Comparison of ENCODE assay signal across 8 cellular contexts in genomic region chr16:67150833-67151396, GRCh38. TPM values are rescaled to one million over a fixed set of nuclear protein-coding genes. Genes with fewer than 3 reads are reported as not detected.
A peak's percentile ranks its signal among the peaks of the same experiment; 100 is the strongest.
DNase-seq lines count a peak whose midpoint lies in the region; ATAC-seq and TF ChIP-seq lines count a peak whose summit lies in the region.

TSS of gene B3GNT9 (minus strand) at chr16:67150998. CDS start at chr16:67150485, 513 bp downstream.

- no peak within 1 kb of the TSS for H3K27ac ChIP-seq in SU-DHL-6 (ENCODE audit: low read depth, low read length)
- peak within 1 kb of the TSS; percentile 51 for H3K27ac ChIP-seq in duodenal mucosa (ENCODE audit: low read depth, low read length)
- peak within 1 kb of the TSS; percentile 26 to 54 (median 40) for H3K27ac ChIP-seq in right lobe of liver
- no peak within 1 kb of the TSS for H3K27ac ChIP-seq in subcutaneous abdominal adipose tissue (ENCODE audit: low read depth, low read length)

- H3K36me3 ChIP-seq in SU-DHL-6 (ENCODE audit: low read length) (no peaks in the 10 kb centered on the region), duodenal mucosa (ENCODE audit: control insufficient read depth in 1 of 2, insufficient read depth in 2 of 2, low read length in 2 of 2) (peaks cover 4 to 30% of the 10 kb centered on the region in 2 donors), right lobe of liver (peaks cover 0 to 27% (median 12%) of the 10 kb centered on the region in 4 donors), subcutaneous abdominal adipose tissue (ENCODE audit: control insufficient read depth in 5 of 5, insufficient read depth in 5 of 5, low read length in 5 of 5) (peaks cover 0 to 35% (median 28%) of the 10 kb centered on the region in 5 donors)

- no peaks in the 10 kb centered on the region for H3K9me3 ChIP-seq in SU-DHL-6 (ENCODE audit: insufficient read depth, low read length)
- H3K9me3 ChIP-seq in duodenal mucosa (ENCODE audit: control insufficient read depth in 1 of 2, low read length in 2 of 2): no peaks in the 10 kb centered on the region
- H3K9me3 ChIP-seq in right lobe of liver: no peaks in the 10 kb centered on the region
- no peaks in the 10 kb centered on the region for H3K9me3 ChIP-seq in subcutaneous abdominal adipose tissue (ENCODE audit: control insufficient read depth in 5 of 5, low read length in 5 of 5)

- 4% methylated on average over 14 of the region's 34 CpGs for WGBS in right lobe of liver (ENCODE audit: insufficient coverage, low coverage, low lambda C conversion rate, missing lambda C conversion rate)

- H3K9ac ChIP-seq in SU-DHL-6 (ENCODE audit: low read length): peak within 1 kb of the TSS; percentile 14; the same call in 1 of the 2 replicates
- peak within 1 kb of the TSS; percentile 51 to 58 for H3K9ac ChIP-seq in duodenal mucosa (ENCODE audit: low read depth in 1 of 2, low read length in 2 of 2)
- peak within 1 kb of the TSS in 3 of 5 donors; percentile 29 to 72 (median 32) for H3K9ac ChIP-seq in subcutaneous abdominal adipose tissue (ENCODE audit: low read length in 5 of 5)

- no peaks in the 10 kb centered on the region for H3F3A ChIP-seq in SU-DHL-6 (ENCODE audit: insufficient read depth)

- no peak for TF ChIP-seq POLR2A in right lobe of liver (IDR thresholded peaks at IDR 0.05)

- in situ Hi-C loops in GM13977 (cut with MboI; ENCODE audit: low pct_unique_long_range_greater_than_20kb, low sequenced_read_pairs, unreplicated experiment): loop anchor here (10.0 kb wide), 1 partner anchor 136 kb away; no protein-coding TSS in a partner anchor

- H3K4me1 ChIP-seq in duodenal mucosa (ENCODE audit: control insufficient read depth in 1 of 2, insufficient read depth in 2 of 2, low read length in 2 of 2): peaks cover 6 to 18% of the 10 kb centered on the region in 2 donors
- peaks cover 0 to 27% (median 2%) of the 10 kb centered on the region in 4 donors for H3K4me1 ChIP-seq in right lobe of liver
- H3K4me1 ChIP-seq in subcutaneous abdominal adipose tissue (ENCODE audit: control insufficient read depth in 5 of 5, insufficient read depth in 5 of 5, low read length in 5 of 5): peaks cover 0 to 27% (median 19%) of the 10 kb centered on the region in 5 donors

- H4K20me1 ChIP-seq in SU-DHL-6 (ENCODE audit: low read depth, low read length): no peaks in the 10 kb centered on the region

- ATAC-seq in HG03135 (IDR thresholded peaks at IDR 0.05; ENCODE audit: unreplicated experiment) (peak; percentile 48), right lobe of liver (peak; percentile 45 to 57 (median 50)), HG03457 (IDR thresholded peaks at IDR 0.05; ENCODE audit: unreplicated experiment) (no peak)

- H2AFZ ChIP-seq in SU-DHL-6 (ENCODE audit: low read depth, low read length, severe bottlenecking): no peak within 1 kb of the TSS

- no peaks in the 10 kb centered on the region for H3K9me2 ChIP-seq in SU-DHL-6 (replicated peaks; ENCODE audit: insufficient read depth, low read length)

- no peak for TF ChIP-seq CTCF in GM13977 (IDR thresholded peaks at IDR 0.05; ENCODE audit: extremely low read depth, insufficient read depth, missing control alignments)
- TF ChIP-seq CTCF in SU-DHL-6 (IDR thresholded peaks at IDR 0.05; ENCODE audit: insufficient read depth, low read length, poor library complexity, severe bottlenecking): no peak
- no peak for TF ChIP-seq CTCF in right lobe of liver (IDR thresholded peaks at IDR 0.05)

- H3K27me3 ChIP-seq in SU-DHL-6 (ENCODE audit: low read length) (no peaks in the 10 kb centered on the region), duodenal mucosa (ENCODE audit: control insufficient read depth in 1 of 2, insufficient read depth in 2 of 2, low read length in 2 of 2) (no peaks in the 10 kb centered on the region), right lobe of liver (no peaks in the 10 kb centered on the region), subcutaneous abdominal adipose tissue (ENCODE audit: control insufficient read depth in 5 of 5, insufficient read depth in 4 of 5, low read length in 5 of 5) (no peaks in the 10 kb centered on the region)

- peak within 1 kb of the TSS; percentile 13 for H3K4me3 ChIP-seq in SU-DHL-6 (ENCODE audit: insufficient read depth, low read length, poor library complexity, severe bottlenecking)
- H3K4me3 ChIP-seq in duodenal mucosa (ENCODE audit: low read depth in 1 of 2, low read length in 2 of 2): peak within 1 kb of the TSS; percentile 59 to 73
- peak within 1 kb of the TSS; percentile 47 to 54 (median 48) for H3K4me3 ChIP-seq in right lobe of liver
- H3K4me3 ChIP-seq in subcutaneous abdominal adipose tissue (ENCODE audit: low read depth in 1 of 5, low read length in 5 of 5): peak within 1 kb of the TSS; percentile 58 to 81 (median 71)

- H3K4me2 ChIP-seq in SU-DHL-6 (ENCODE audit: low read depth, low read length, poor library complexity, severe bottlenecking): peak within 1 kb of the TSS; percentile 39

- intact Hi-C loops in right lobe of liver (cut with DNase I): loop anchor here (10.0 kb wide), 3 partner anchors 46 to 176 kb away; partner anchors contain the start of gene PHAF1 (in 1 of the 2)

- peak; percentile 93 for DNase-seq in AG08395 (ENCODE audit: low spot score)
- peak; percentile 88 for DNase-seq in GM13977 (ENCODE audit: low spot score)
- peak in 2 of 3 donors; percentile 70 to 73 for DNase-seq in right lobe of liver

- no peaks in the 10 kb centered on the region for H3K79me2 ChIP-seq in SU-DHL-6 (ENCODE audit: insufficient read depth, low read length)

RNA-seq across cellular contexts. Expression of gene B3GNT9, which starts in this region (rescaled TPM):
- 1 to 10 TPM in 5 of 6 experiments, under 1 TPM in 1; 0.95 to 3.9 (median 1.7) TPM for total RNA-seq in right lobe of liver

Comparison
In these comparisons a context has a peak if more than half of its experiments do, and no peak if none do; other contexts are left out.
1. H3K27ac ChIP-seq: peak in duodenal mucosa (single experiment) and right lobe of liver (3 of 3); none in SU-DHL-6 (single experiment) and subcutaneous abdominal adipose tissue (single experiment).
2. H3K4me3 ChIP-seq: peak in every context shown above with its lines; median percentile 71 in subcutaneous abdominal adipose tissue; 66 in duodenal mucosa; 48 in right lobe of liver; 13 in SU-DHL-6.
3. Peak in every context shown above with its lines, with median percentiles within 50 percentile points of each other: DNase-seq and H3K9ac ChIP-seq.